In the genomic region with DNA sequence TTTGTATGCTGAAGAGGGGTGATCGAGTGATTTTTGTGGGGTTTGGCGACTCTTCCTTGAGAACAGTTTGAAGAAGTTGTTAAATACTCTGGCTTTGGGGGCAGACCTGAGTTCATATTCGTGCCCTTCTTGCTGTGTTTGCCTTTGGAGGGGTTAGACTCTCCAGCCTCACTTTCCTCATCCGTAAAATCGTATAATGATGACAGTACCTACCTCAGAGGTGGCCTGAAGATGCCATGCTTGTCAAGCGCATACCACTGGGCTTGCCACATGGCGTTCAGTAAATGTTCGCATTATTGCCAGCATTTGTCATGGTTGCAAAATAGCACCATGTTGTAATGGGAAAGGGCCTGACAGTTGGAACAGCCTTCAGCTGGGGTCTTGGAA, we compare ENCODE assay signal across 8 cellular contexts. TPM values are rescaled to one million over a fixed set of nuclear protein-coding genes. Genes with fewer than 3 reads are reported as not detected.
DNase-seq lines count a peak whose midpoint lies in the region; ATAC-seq and TF ChIP-seq lines count a peak whose summit lies in the region.

No MANE protein-coding gene starts in this region.

- H3K4me3 ChIP-seq in foreskin fibroblast (ENCODE audit: low read depth in 1 of 2, low read length in 2 of 2) (peak overlapping the region; percentile 91 to 98), osteoblast (ENCODE audit: insufficient read depth, low read length) (peak overlapping the region; percentile 95)

- H3K4me1 ChIP-seq in ES-I3 (ENCODE audit: insufficient read depth, low read length): peaks cover 15% of the 10 kb centered on the region
- H3K4me1 ChIP-seq in osteoblast (ENCODE audit: insufficient read depth, low read length): peaks cover 41% of the 10 kb centered on the region

- peaks cover 44% of the 10 kb centered on the region for H3K4me1 Mint-ChIP-seq in activated T-helper 1 cell treated with anti-CD3 and anti-CD28 coated beads, Interleukin-12 subunit alpha, Interleukin-12 subunit beta, Interleukin-2, Interleukin-4 antibody, amounts not matched to agents 30 ng/mL and 10 ng/mL and 1 ng/mL, durations not matched to agents 14 hours and 24 hours and 36 hours (ENCODE audit: low read depth)

- H3K9me3 Mint-ChIP-seq in activated T-helper 1 cell treated with anti-CD3 and anti-CD28 coated beads, Interleukin-12 subunit alpha, Interleukin-12 subunit beta, Interleukin-2, Interleukin-4 antibody, amounts not matched to agents 30 ng/mL and 10 ng/mL and 1 ng/mL, durations not matched to agents 14 hours and 24 hours and 36 hours: no peaks in the 10 kb centered on the region

- H3K4me2 ChIP-seq in osteoblast (ENCODE audit: insufficient read depth, low read length): peak overlapping the region; percentile 85

- peak overlapping the region; percentile 96 for H3K4me3 Mint-ChIP-seq in activated T-helper 1 cell treated with anti-CD3 and anti-CD28 coated beads, Interleukin-12 subunit alpha, Interleukin-12 subunit beta, Interleukin-2, Interleukin-4 antibody, amounts not matched to agents 30 ng/mL and 10 ng/mL and 1 ng/mL, durations not matched to agents 14 hours and 24 hours and 36 hours

- H3K27me3 Mint-ChIP-seq in activated T-helper 1 cell treated with anti-CD3 and anti-CD28 coated beads, Interleukin-12 subunit alpha, Interleukin-12 subunit beta, Interleukin-2, Interleukin-4 antibody, amounts not matched to agents 30 ng/mL and 10 ng/mL and 1 ng/mL, durations not matched to agents 14 hours and 24 hours and 36 hours (ENCODE audit: insufficient read depth): peaks cover 21% of the 10 kb centered on the region

- H4K20me1 ChIP-seq in osteoblast (ENCODE audit: insufficient read depth, low read length): peaks cover 49% of the 10 kb centered on the region

- ATAC-seq in HG02884 (IDR thresholded peaks at IDR 0.05; ENCODE audit: unreplicated experiment): no peak
- no peak for ATAC-seq in HG03342 (IDR thresholded peaks at IDR 0.05; ENCODE audit: unreplicated experiment)

- H3K27me3 ChIP-seq in osteoblast (ENCODE audit: insufficient read depth, low read length): no peaks in the 10 kb centered on the region

- intact Hi-C loops in activated T-helper 1 cell treated with anti-CD3 and anti-CD28 coated beads, Interleukin-12 subunit alpha, Interleukin-12 subunit beta, Interleukin-2, Interleukin-4 antibody, amounts not matched to agents 30 ng/mL and 10 ng/mL and 1 ng/mL, durations not matched to agents 14 hours and 24 hours and 36 hours (cut with micrococcal nuclease): no loop called here

- peaks cover 63% of the 10 kb centered on the region for H3K79me2 ChIP-seq in osteoblast (ENCODE audit: insufficient read depth, low read length)

- H3K36me3 Mint-ChIP-seq in activated T-helper 1 cell treated with anti-CD3 and anti-CD28 coated beads, Interleukin-12 subunit alpha, Interleukin-12 subunit beta, Interleukin-2, Interleukin-4 antibody, amounts not matched to agents 30 ng/mL and 10 ng/mL and 1 ng/mL, durations not matched to agents 14 hours and 24 hours and 36 hours (ENCODE audit: low read depth): peaks cover 17% of the 10 kb centered on the region

- peak overlapping the region; percentile 97 for H3K27ac ChIP-seq in osteoblast (ENCODE audit: low read depth, low read length)

- peak overlapping the region; percentile 96 for H3K27ac Mint-ChIP-seq in activated T-helper 1 cell treated with anti-CD3 and anti-CD28 coated beads, Interleukin-12 subunit alpha, Interleukin-12 subunit beta, Interleukin-2, Interleukin-4 antibody, amounts not matched to agents 30 ng/mL and 10 ng/mL and 1 ng/mL, durations not matched to agents 14 hours and 24 hours and 36 hours

- H3K9ac ChIP-seq in ES-I3 (ENCODE audit: low read depth, low read length): peak overlapping the region; percentile 86; the same call in 1 of the 2 replicates

- no peak for TF ChIP-seq CTCF in foreskin fibroblast (IDR thresholded peaks at IDR 0.05; ENCODE audit: low read depth, low read length)
- TF ChIP-seq CTCF in osteoblast (IDR thresholded peaks at IDR 0.05; ENCODE audit: extremely low read depth, low read depth, low read length): no peak

- no peak overlapping the region for H2AFZ ChIP-seq in osteoblast (ENCODE audit: low read length)

- peak; percentile 53 for DNase-seq in NCI-H1694 (lab: John Stamatoyannopoulos, UW)
- peak; percentile 13 for DNase-seq in activated T-helper 1 cell treated with anti-CD3 and anti-CD28 coated beads, Interleukin-12 subunit alpha, Interleukin-12 subunit beta, Interleukin-2, Interleukin-4 antibody, amounts not matched to agents 30 ng/mL and 10 ng/mL and 1 ng/mL, durations not matched to agents 14 hours and 24 hours and 36 hours (ENCODE audit: low spot score)
- DNase-seq in foreskin fibroblast: peak; percentile 58 to 74
- no peak for DNase-seq in osteoblast (ENCODE audit: insufficient read length, low spot score, missing footprints)
- DNase-seq in T-helper 9 cell: no peak

- H3K36me3 ChIP-seq in ES-I3 (ENCODE audit: insufficient read depth, low read length) (no peaks in the 10 kb centered on the region), osteoblast (ENCODE audit: insufficient read depth, low read length) (no peaks in the 10 kb centered on the region)

- no peaks in the 10 kb centered on the region for H3K9me3 ChIP-seq in ES-I3 (ENCODE audit: control insufficient read depth, insufficient read depth, low read length)
- no peaks in the 10 kb centered on the region for H3K9me3 ChIP-seq in osteoblast (ENCODE audit: low read depth, low read length)

RNA-seq across cellular contexts. Expression of gene STK17A, which starts 1.3 kb away (rescaled TPM):
- 44.8 and 47.8 TPM in 2 replicates for total RNA-seq in activated T-helper 1 cell treated with anti-CD3 and anti-CD28 coated beads, Interleukin-12 subunit alpha, Interleukin-12 subunit beta, Interleukin-2, Interleukin-4 antibody, amounts not matched to agents 30 ng/mL and 10 ng/mL and 1 ng/mL, durations not matched to agents 14 hours and 24 hours and 36 hours
- 95.2 and 109 TPM in 2 replicates for total RNA-seq in osteoblast

Comparison
In these comparisons a context has a peak if more than half of its experiments do, and no peak if none do; other contexts are left out.
1. DNase-seq: peak in NCI-H1694 (single experiment), activated T-helper 1 cell treated with anti-CD3 and anti-CD28 coated beads, Interleukin-12 subunit alpha, Interleukin-12 subunit beta, Interleukin-2, Interleukin-4 antibody, amounts not matched to agents 30 ng/mL and 10 ng/mL and 1 ng/mL, durations not matched to agents 14 hours and 24 hours and 36 hours (single experiment) and foreskin fibroblast (2 of 2); none in osteoblast (single experiment) and T-helper 9 cell (single experiment).